Comparison of ENCODE assay signal across 39 cellular contexts in the genomic region with DNA sequence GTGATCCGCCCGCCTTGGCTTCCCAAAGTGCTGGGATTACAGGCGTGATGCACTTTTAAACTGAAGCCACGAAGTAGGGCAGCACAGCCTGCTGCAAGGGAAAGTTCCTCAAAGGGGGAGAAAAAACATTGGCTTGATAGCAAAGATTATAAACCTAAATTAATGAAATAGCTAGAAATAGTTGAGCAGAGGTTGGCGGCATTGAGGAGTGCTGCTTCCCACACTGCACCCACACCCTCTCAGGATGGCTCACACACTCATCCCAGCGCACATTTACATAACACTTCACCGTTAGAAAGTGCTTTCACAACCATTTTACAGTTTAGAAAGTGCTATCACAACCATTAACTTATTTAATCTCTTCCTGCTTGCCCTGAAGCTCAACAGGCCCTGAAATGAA. TPM values are rescaled to one million over a fixed set of nuclear protein-coding genes. Genes with fewer than 3 reads are reported as not detected.
"Had no signal": no experiment of that assay in that cellular context is flagged by ENCODE, and none has a peak within 500 bp of the region (broad histone marks: within the 10 kb centered on the region; RNA-seq: fewer than 3 reads in every experiment).

No MANE protein-coding gene starts in this region.

- FAIRE-seq: bronchial epithelial cell had no signal

- H3K4me1 Mint-ChIP-seq: brain, T-cell had no signal

- H3K4me3 Mint-ChIP-seq: activated B cell treated with CpG ODN at 0.5 μM for 24 hours; activated CD4-positive, alpha-beta memory T cell treated with anti-CD3 and anti-CD28 coated beads for 36 hours; activated naive CD4-positive, alpha-beta T cell treated with anti-CD3 and anti-CD28 coated beads for 36 hours; activated T-cell treated with anti-CD3 and anti-CD28 coated beads, Interleukin-2, amount 50 U/mL, for 4 hours; activated T-helper 1 cell treated with anti-CD3 and anti-CD28 coated beads, Interleukin-12 subunit alpha, Interleukin-12 subunit beta, Interleukin-2, Interleukin-4 antibody, amounts not matched to agents 30 ng/mL and 10 ng/mL and 1 ng/mL, durations not matched to agents 14 hours and 24 hours and 36 hours; brain; T-cell had no signal

- H3K4me3 ChIP-seq: adrenal gland, SJCRH30, SK-N-MC had no signal

- H3K27ac ChIP-seq: adrenal gland, SJCRH30, SK-N-MC, VCaP had no signal

- H3K27me3 ChIP-seq: adrenal gland, SJCRH30 had no signal

- H3K36me3 Mint-ChIP-seq: activated CD4-positive, alpha-beta memory T cell treated with anti-CD3 and anti-CD28 coated beads for 36 hours; brain; T-cell had no signal

- H3K9me3 ChIP-seq: adrenal gland, SJCRH30 had no signal

- H3K9me3 Mint-ChIP-seq: activated B cell treated with CpG ODN at 0.5 μM for 24 hours; activated CD4-positive, alpha-beta memory T cell treated with anti-CD3 and anti-CD28 coated beads for 36 hours; activated naive CD4-positive, alpha-beta T cell treated with anti-CD3 and anti-CD28 coated beads for 36 hours; activated naive CD4-positive, alpha-beta T cell treated with anti-CD3 and anti-CD28 coated beads, Interleukin-2, amount 50 U/mL, for 72 hours; activated T-cell treated with anti-CD3 and anti-CD28 coated beads, Interleukin-2, amount 50 U/mL, for 4 hours; activated T-helper 1 cell treated with anti-CD3 and anti-CD28 coated beads, Interleukin-12 subunit alpha, Interleukin-12 subunit beta, Interleukin-2, Interleukin-4 antibody, amounts not matched to agents 30 ng/mL and 10 ng/mL and 1 ng/mL, durations not matched to agents 14 hours and 24 hours and 36 hours; brain; T-cell had no signal

- ATAC-seq: activated naive CD4-positive, alpha-beta T cell treated with anti-CD3 and anti-CD28 coated beads, Interleukin-2, amount 50 U/mL, for 72 hours; activated T-cell treated with anti-CD3 and anti-CD28 coated beads, Interleukin-2, amount 50 U/mL, for 4 hours; Panc1; T-cell had no signal

- H3K36me3 ChIP-seq: adrenal gland, SJCRH30 had no signal

- DNase-seq: activated B cell treated with CpG ODN at 0.5 μM for 24 hours; activated CD4-positive, alpha-beta memory T cell treated with anti-CD3 and anti-CD28 coated beads for 36 hours; activated CD4-positive, alpha-beta T cell treated with anti-CD3 and anti-CD28 coated beads for 4 hours; activated CD4-positive, alpha-beta T cell treated with anti-CD3 and anti-CD28 coated beads, Interleukin-2, amount 50 U/mL, for 1 hour; activated CD4-positive, CD25-positive, alpha-beta regulatory T cell treated with anti-CD3 and anti-CD28 coated beads, Interleukin-2, amount 50 U/mL, for 72 hours; activated CD8-positive, alpha-beta memory T cell treated with anti-CD3 and anti-CD28 coated beads, Interleukin-2, amount 50 U/mL, for 4 hours; activated gamma-delta T cell treated with Interleukin-2 at 50 U/mL for 16 hours; activated naive CD4-positive, alpha-beta T cell treated with anti-CD3 and anti-CD28 coated beads for 36 hours; activated T-cell treated with anti-CD3 and anti-CD28 coated beads for 4 hours; activated T-cell treated with anti-CD3 and anti-CD28 coated beads, Interleukin-2, amount 50 U/mL, for 4 hours; adrenal gland; central memory CD4-positive, alpha-beta T cell; Kasumi-1; KG1; MM.1S; MV-4-11; NCI-H1092; NCI-H1436 treated with DMSO at 0.1 percent for 48 hours; NCI-H1694 treated with DMSO at 0.1 percent for 48 hours; NCI-H2029; NCI-H2171 treated with DMSO at 0.1 percent for 48 hours; NCI-H226; NCI-H446 treated with DMSO at 0.1 percent for 48 hours; NCI-H524; NCI-H69; SHP77; SJCRH30; T-cell; T-helper 2 cell; T-helper 9 cell had no signal

- H3K4me1 ChIP-seq: adrenal gland, SJCRH30 had no signal

- H3K27ac Mint-ChIP-seq: activated B cell treated with CpG ODN at 0.5 μM for 24 hours; activated CD4-positive, alpha-beta memory T cell treated with anti-CD3 and anti-CD28 coated beads for 36 hours; activated naive CD4-positive, alpha-beta T cell treated with anti-CD3 and anti-CD28 coated beads for 36 hours; activated naive CD4-positive, alpha-beta T cell treated with anti-CD3 and anti-CD28 coated beads, Interleukin-2, amount 50 U/mL, for 72 hours; activated T-helper 1 cell treated with anti-CD3 and anti-CD28 coated beads, Interleukin-12 subunit alpha, Interleukin-12 subunit beta, Interleukin-2, Interleukin-4 antibody, amounts not matched to agents 30 ng/mL and 10 ng/mL and 1 ng/mL, durations not matched to agents 14 hours and 24 hours and 36 hours; brain; T-cell had no signal

RNA-seq across cellular contexts. Expression of a gene that starts 44.4 kb away (rescaled TPM):
- total RNA-seq: activated CD4-positive, alpha-beta memory T cell treated with anti-CD3 and anti-CD28 coated beads for 36 hours; activated naive CD4-positive, alpha-beta T cell treated with anti-CD3 and anti-CD28 coated beads for 36 hours; activated naive CD4-positive, alpha-beta T cell treated with anti-CD3 and anti-CD28 coated beads, Interleukin-2, amount 50 U/mL, for 72 hours; activated T-helper 1 cell treated with anti-CD3 and anti-CD28 coated beads, Interleukin-12 subunit alpha, Interleukin-12 subunit beta, Interleukin-2, Interleukin-4 antibody, amounts not matched to agents 30 ng/mL and 10 ng/mL and 1 ng/mL, durations not matched to agents 14 hours and 24 hours and 36 hours; bronchial epithelial cell; cerebellum; RPMI7951; SJCRH30 had no signal
- polyA plus RNA-seq: adrenal gland had no signal
